8 cellular contexts compared by ENCODE assay signal in the genomic region with DNA sequence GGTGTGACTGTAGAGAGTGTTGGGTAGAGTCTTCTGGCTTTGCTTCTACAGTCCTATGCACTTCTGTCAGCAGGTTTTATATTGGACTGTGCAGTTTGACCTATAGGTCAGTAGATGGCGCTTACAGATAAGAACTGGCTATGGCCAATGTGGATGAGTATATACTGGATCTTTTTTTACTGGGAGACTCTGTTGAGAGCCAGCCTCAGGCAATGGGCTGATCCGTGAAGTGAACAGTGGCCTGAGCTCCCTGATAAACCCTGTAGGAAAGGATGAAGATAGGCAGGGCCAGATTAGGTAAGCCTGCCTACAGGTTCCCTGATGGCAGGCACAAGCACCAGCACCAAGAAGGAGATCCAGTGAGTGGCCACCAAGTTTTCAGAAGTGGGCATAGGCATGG.
A peak's percentile ranks its signal among the peaks of the same experiment; 100 is the strongest.
DNase-seq lines count a peak whose midpoint lies in the region; ATAC-seq and TF ChIP-seq lines count a peak whose summit lies in the region.

No MANE protein-coding gene starts in this region.

- 0 to 21% methylated on average over 2 of the region's 2 CpGs for WGBS in lower leg skin, 2 donors

- POLR2A ChIA-PET in PC-9 (lab: Charles Lee; ENCODE audit: unreplicated experiment) = no interaction called here

- peaks cover 2% of the 10 kb centered on the region for H3K4me1 Mint-ChIP-seq in osteocyte (ENCODE audit: unreplicated experiment)
- no peaks in the 10 kb centered on the region for H3K4me1 Mint-ChIP-seq in activated CD4-positive, alpha-beta T cell treated with anti-CD3 and anti-CD28 coated beads, Interleukin-2, amount 10 ng/mL, durations not matched to agents 24 days and 14 days

- H3K36me3 Mint-ChIP-seq in osteocyte (ENCODE audit: unreplicated experiment) = no peaks in the 10 kb centered on the region
- H3K36me3 Mint-ChIP-seq in activated CD4-positive, alpha-beta T cell treated with anti-CD3 and anti-CD28 coated beads, Interleukin-2, amount 10 ng/mL, durations not matched to agents 24 days and 14 days (ENCODE audit: low read depth) = no peaks in the 10 kb centered on the region

- H3K4me3 ChIP-seq in PC-9 (no peak overlapping the region), lower leg skin (ENCODE audit: low read depth, poor library complexity, severe bottlenecking) (no peak overlapping the region)

- peak; percentile 89 for ATAC-seq in GM21717 (IDR thresholded peaks at IDR 0.05; ENCODE audit: unreplicated experiment)

- H3K27ac Mint-ChIP-seq in osteocyte (ENCODE audit: unreplicated experiment) = no peak overlapping the region
- H3K27ac Mint-ChIP-seq in activated CD4-positive, alpha-beta T cell treated with anti-CD3 and anti-CD28 coated beads, Interleukin-2, amount 10 ng/mL, durations not matched to agents 24 days and 14 days = no peak overlapping the region

- no peaks in the 10 kb centered on the region for H3K9me3 ChIP-seq in PC-9 (ENCODE audit: insufficient read depth, low read depth)

- no peaks in the 10 kb centered on the region for H3K27me3 ChIP-seq in PC-9 (ENCODE audit: insufficient read depth, low read depth)

- no peaks in the 10 kb centered on the region for H3K4me1 ChIP-seq in PC-9 (replicated peaks; ENCODE audit: insufficient read depth)

- H3K9me3 Mint-ChIP-seq in osteocyte (ENCODE audit: unreplicated experiment) = no peaks in the 10 kb centered on the region
- peaks cover 4% of the 10 kb centered on the region for H3K9me3 Mint-ChIP-seq in activated CD4-positive, alpha-beta T cell treated with anti-CD3 and anti-CD28 coated beads, Interleukin-2, amount 10 ng/mL, durations not matched to agents 24 days and 14 days

- intact Hi-C loops in PC-9 (cut with micrococcal nuclease; ENCODE audit: unreplicated experiment) = loop anchor here (1.0 to 10.0 kb wide), 5 partner anchors 170 to 1380 kb away; no protein-coding TSS in a partner anchor
- intact Hi-C loops in lower leg skin (cut with DNase I; ENCODE audit: low total_unique reads) = no loop called here
- intact Hi-C loops in activated CD4-positive, alpha-beta T cell treated with anti-CD3 and anti-CD28 coated beads, Interleukin-2, amount 10 ng/mL, durations not matched to agents 24 days and 14 days (cut with micrococcal nuclease) = no loop called here

- TF ChIP-seq CTCF in GM12872 (IDR thresholded peaks at IDR 0.05; ENCODE audit: insufficient read depth, low read depth, low read length) = peak; percentile 75
- peak; percentile 74 for TF ChIP-seq CTCF in PC-9 (conservative IDR thresholded peaks at IDR 0.05)
- TF ChIP-seq CTCF in osteocyte (IDR thresholded peaks at IDR 0.05) = peak; percentile 83
- no peak for TF ChIP-seq CTCF in lower leg skin (IDR thresholded peaks at IDR 0.05)

- no peak overlapping the region for H3K4me2 ChIP-seq in PC-9

- H3K27ac ChIP-seq in PC-9 = no peak overlapping the region

- H2AFZ ChIP-seq in PC-9 = no peak overlapping the region

- H3K79me2 ChIP-seq in PC-9 (ENCODE audit: low read depth) = no peaks in the 10 kb centered on the region

- no TSS peak for BruUV-seq in PC-9 (replicated peaks; lab: Mats Ljungman, UMichigan)

- TF ChIP-seq POLR2A in lower leg skin (IDR thresholded peaks at IDR 0.05) = no peak

- H4K20me1 ChIP-seq in PC-9 (ENCODE audit: insufficient read depth) = no peaks in the 10 kb centered on the region

- no peaks in the 10 kb centered on the region for H3F3A ChIP-seq in PC-9 (ENCODE audit: insufficient read depth, low read depth)

- H3K36me3 ChIP-seq in PC-9 (ENCODE audit: low read depth) = no peaks in the 10 kb centered on the region

- H3K4me3 Mint-ChIP-seq in osteocyte (ENCODE audit: unreplicated experiment) = no peak overlapping the region
- H3K4me3 Mint-ChIP-seq in activated CD4-positive, alpha-beta T cell treated with anti-CD3 and anti-CD28 coated beads, Interleukin-2, amount 10 ng/mL, durations not matched to agents 24 days and 14 days = no peak overlapping the region

- no peaks in the 10 kb centered on the region for H3K27me3 Mint-ChIP-seq in osteocyte (ENCODE audit: unreplicated experiment)
- H3K27me3 Mint-ChIP-seq in activated CD4-positive, alpha-beta T cell treated with anti-CD3 and anti-CD28 coated beads, Interleukin-2, amount 10 ng/mL, durations not matched to agents 24 days and 14 days = no peaks in the 10 kb centered on the region

- DNase-seq in HT-29 (ENCODE audit: low spot score) (peak; percentile 30), PC-9 (peak in 1 of 2 experiments; percentile 43), fibroblast of gingiva (ENCODE audit: low read depth) (peak; percentile 49), osteocyte (ENCODE audit: extremely low spot score, unreplicated experiment) (no peak), lower leg skin (ENCODE audit: low spot score in 2 of 2) (no peak)
- DNase-seq in activated CD4-positive, alpha-beta T cell treated with anti-CD3 and anti-CD28 coated beads, Interleukin-2, amount 10 ng/mL, durations not matched to agents 24 days and 14 days = no peak

- CTCF ChIA-PET in PC-9 (lab: Charles Lee) = interaction anchor here (0.6 kb wide), 1 partner anchor 545 kb away, joined by 3 read pairs; no protein-coding TSS in a partner anchor

- no peaks in the 10 kb centered on the region for H3K9me2 ChIP-seq in PC-9 (ENCODE audit: insufficient read depth)

Comparison
In these comparisons a context has a peak if more than half of its experiments do, and no peak if none do; other contexts are left out.
1. CTCF ChIP-seq: peak in GM12872 (single experiment), PC-9 (single experiment) and osteocyte (single experiment); none in lower leg skin (0 of 3).
2. DNase-seq: peak in HT-29 (single experiment) and fibroblast of gingiva (single experiment); none in osteocyte (single experiment), lower leg skin (0 of 2) and activated CD4-positive, alpha-beta T cell treated with anti-CD3 and anti-CD28 coated beads, Interleukin-2, amount 10 ng/mL, durations not matched to agents 24 days and 14 days (single experiment).